ENCODE assay signal across 25 cellular contexts in the genomic region with DNA sequence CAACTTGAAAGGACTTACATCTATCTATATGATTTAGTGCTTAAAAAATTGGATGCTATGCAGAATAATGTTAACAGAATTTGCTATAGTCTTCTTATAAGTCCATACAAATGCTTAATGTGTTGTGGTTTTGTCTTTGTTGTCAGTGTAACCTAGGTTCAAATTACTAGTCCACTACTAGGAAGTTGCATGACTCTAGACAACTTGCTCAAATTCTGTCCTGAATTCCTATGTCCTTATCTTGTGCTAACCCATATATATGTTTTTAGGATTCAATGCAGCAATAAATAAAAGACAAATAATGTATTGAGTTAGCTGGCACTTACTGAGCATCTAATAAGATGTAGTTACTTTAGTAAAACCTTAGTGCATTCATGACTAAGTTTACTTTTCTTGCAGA.
"Had no signal": no experiment of that assay in that cellular context is flagged by ENCODE, and none has a peak within 500 bp of the region (broad histone marks: within the 10 kb centered on the region; RNA-seq: fewer than 3 reads in every experiment).

No MANE protein-coding gene starts in this region.

- ATAC-seq: natural killer cell treated with Interleukin-12 subunit alpha and Interleukin-12 subunit beta and Interleukin-15 and Interleukin-18, amount 100 ng/mL, for 72 hours; pancreas; right cardiac atrium; right lobe of liver; stimulated activated effector memory CD8-positive, alpha-beta T cell treated with anti-CD3 and anti-CD28 coated beads, Interleukin-12 subunit alpha, Interleukin-12 subunit beta, amount 100 ng/mL, for 72 hours; stimulated activated naive B cell treated with anti-CD40 and anti-IgM and Interleukin-4, amounts not matched to agents 10 μg/mL and 1 μg/mL and 100 μg/mL, for 72 hours had no signal

- H3K27ac ChIP-seq: neutrophil, pancreas, prostate gland, right lobe of liver, sigmoid colon, stomach, thoracic aorta, thyroid gland, tibial nerve, upper lobe of left lung, vagina had no signal

- H3K4me3 ChIP-seq: pancreas, prostate gland, right lobe of liver, sigmoid colon, stomach, thoracic aorta, thyroid gland, tibial nerve, upper lobe of left lung, vagina had no signal

- H3K36me3 ChIP-seq: neutrophil, pancreas, prostate gland, right lobe of liver, sigmoid colon, stomach, thoracic aorta, thyroid gland, tibial nerve, upper lobe of left lung, vagina had no signal

- H3K27me3 ChIP-seq: neutrophil, right lobe of liver, sigmoid colon, stomach, thyroid gland, tibial nerve, upper lobe of left lung, vagina had no signal

- H3K9me3 ChIP-seq: neutrophil, pancreas, prostate gland, right lobe of liver, sigmoid colon, stomach, thoracic aorta, thyroid gland, tibial nerve, upper lobe of left lung, vagina had no signal

- H3K4me1 ChIP-seq: prostate gland, right lobe of liver, thyroid gland had no signal

- FAIRE-seq: urothelium cell line had no signal

- DNase-seq: nephron progenitor cell; nucleus accumbens; pancreas; right cardiac atrium; right lobe of liver; sigmoid colon; small intestine; stimulated activated CD4-positive, alpha-beta T cell treated with anti-CD3 and anti-CD28 coated beads, Interleukin-15, amount 100 ng/mL, for 24 hours; stimulated activated CD4-positive, alpha-beta T cell treated with anti-CD3 and anti-CD28 coated beads, Interleukin-2, amount 100 ng/mL, for 24 hours; stimulated activated CD4-positive, alpha-beta T cell treated with anti-CD3 and anti-CD28 coated beads, Interleukin-2, amount 100 ng/mL, for 48 hours; stimulated activated CD4-positive, alpha-beta T cell treated with anti-CD3 and anti-CD28 coated beads, Interleukin-4, amount 100 ng/mL, for 24 hours; stimulated activated naive B cell treated with anti-CD40 and anti-IgM and Interleukin-4, amounts not matched to agents 10 μg/mL and 1 μg/mL and 100 μg/mL, for 72 hours; stimulated activated naive CD4-positive, alpha-beta T cell treated with Interleukin-2 at 50 U/mL for 16 hours; stomach; thyroid gland; trophoblast cell; upper lobe of left lung had no signal
